In the genomic region with DNA sequence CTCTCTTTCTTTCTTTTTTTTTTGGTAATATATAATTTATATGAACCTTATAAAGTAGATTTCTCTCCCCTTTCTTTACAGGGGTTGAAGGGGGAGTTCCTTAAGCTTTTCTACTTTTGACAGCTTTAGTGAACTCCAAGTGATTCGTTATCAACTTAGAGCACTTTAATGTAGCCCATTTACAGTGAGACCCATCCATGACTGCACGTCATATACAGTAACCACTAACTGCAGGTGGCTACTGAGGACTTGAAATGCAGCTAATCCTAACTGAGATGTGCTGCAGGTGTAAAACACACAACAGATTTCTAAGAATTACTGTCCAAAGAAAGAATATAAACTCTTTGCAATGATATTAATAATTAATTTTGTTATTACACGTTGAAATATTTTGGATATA, we compare ENCODE assay signal across 8 cellular contexts. TPM values are rescaled to one million over a fixed set of nuclear protein-coding genes. Genes with fewer than 3 reads are reported as not detected.
DNase-seq lines count a peak whose midpoint lies in the region; ATAC-seq and TF ChIP-seq lines count a peak whose summit lies in the region.

No MANE protein-coding gene starts in this region.

- TF ChIP-seq CTCF in left ventricle myocardium inferior (IDR thresholded peaks at IDR 0.05; ENCODE audit: borderline replicate concordance) (no peak), left lung (IDR thresholded peaks at IDR 0.05) (no peak), vagina (IDR thresholded peaks at IDR 0.05) (no peak)
- TF ChIP-seq CTCF in activated CD8-positive, alpha-beta T cell treated with anti-CD3 and anti-CD28 coated beads for 36 hours (IDR thresholded peaks at IDR 0.05): no peak

- TF ChIP-seq POLR2A in vagina (IDR thresholded peaks at IDR 0.05): no peak

- no peak for DNase-seq in left ventricle myocardium inferior
- no peak for DNase-seq in cardiac septum (ENCODE audit: low spot score)
- no peak for DNase-seq in activated CD8-positive, alpha-beta T cell treated with anti-CD3 and anti-CD28 coated beads for 36 hours
- no peak for DNase-seq in left lung
- DNase-seq in vagina (ENCODE audit: extremely low spot score in 2 of 2): no peak
- no peak for DNase-seq in stimulated activated CD4-positive, alpha-beta T cell treated with anti-CD3 and anti-CD28 coated beads, Interleukin-4, amount 100 ng/mL, for 24 hours
- DNase-seq in NAMALWA (ENCODE audit: low spot score): no peak

- ATAC-seq in activated CD8-positive, alpha-beta T cell treated with anti-CD3 and anti-CD28 coated beads for 36 hours: no peak
- ATAC-seq in left lung: peak; percentile 39
- no peak for ATAC-seq in GM19397 (IDR thresholded peaks at IDR 0.05; ENCODE audit: unreplicated experiment)

- H3K9me3 ChIP-seq in left ventricle myocardium inferior (replicated peaks): no peaks in the 10 kb centered on the region
- no peaks in the 10 kb centered on the region for H3K9me3 ChIP-seq in left lung
- no peaks in the 10 kb centered on the region for H3K9me3 ChIP-seq in vagina

- H3K27me3 ChIP-seq in left ventricle myocardium inferior (ENCODE audit: low read depth) (peaks cover 8% of the 10 kb centered on the region), left lung (peaks cover 18 to 28% of the 10 kb centered on the region in 2 donors), vagina (no peaks in the 10 kb centered on the region)

- no peaks in the 10 kb centered on the region for H3K36me3 Mint-ChIP-seq in activated CD8-positive, alpha-beta T cell treated with anti-CD3 and anti-CD28 coated beads for 36 hours (ENCODE audit: low read depth)

- peaks cover 12% of the 10 kb centered on the region for H3K27me3 Mint-ChIP-seq in activated CD8-positive, alpha-beta T cell treated with anti-CD3 and anti-CD28 coated beads for 36 hours

- H3K36me3 ChIP-seq in left ventricle myocardium inferior (no peaks in the 10 kb centered on the region), left lung (no peaks in the 10 kb centered on the region), vagina (no peaks in the 10 kb centered on the region)

- intact Hi-C loops in left ventricle myocardium inferior (cut with micrococcal nuclease) (no loop called here), cardiac septum (cut with DNase I) (no loop called here), left lung (cut with DNase I) (no loop called here), vagina (cut with DNase I) (no loop called here)
- intact Hi-C loops in activated CD8-positive, alpha-beta T cell treated with anti-CD3 and anti-CD28 coated beads for 36 hours (cut with micrococcal nuclease): no loop called here

- CTCF ChIA-PET in activated CD8-positive, alpha-beta T cell treated with anti-CD3 and anti-CD28 coated beads for 36 hours (lab: Charles Lee): interaction anchor here (1.0 to 1.6 kb wide), 2 partner anchors 20 to 162 kb away, joined by 3 to 4 read pairs; no protein-coding TSS in a partner anchor

- POLR2A ChIA-PET in activated CD8-positive, alpha-beta T cell treated with anti-CD3 and anti-CD28 coated beads for 36 hours (lab: Charles Lee): no interaction called here

- H3K9me3 Mint-ChIP-seq in activated CD8-positive, alpha-beta T cell treated with anti-CD3 and anti-CD28 coated beads for 36 hours: no peaks in the 10 kb centered on the region

- peak overlapping the region; percentile 61 for H3K4me3 Mint-ChIP-seq in activated CD8-positive, alpha-beta T cell treated with anti-CD3 and anti-CD28 coated beads for 36 hours

- H3K4me1 ChIP-seq in left ventricle myocardium inferior: peaks cover 12% of the 10 kb centered on the region
- H3K4me1 ChIP-seq in left lung: no peaks in the 10 kb centered on the region
- H3K4me1 ChIP-seq in vagina: peaks cover 8% of the 10 kb centered on the region

- H3K4me3 ChIP-seq in left ventricle myocardium inferior: peak overlapping the region; percentile 69
- H3K4me3 ChIP-seq in left lung: peak overlapping the region; percentile 29 to 41
- H3K4me3 ChIP-seq in vagina: peak overlapping the region; percentile 30 to 32

- H3K27ac Mint-ChIP-seq in activated CD8-positive, alpha-beta T cell treated with anti-CD3 and anti-CD28 coated beads for 36 hours: no peak overlapping the region

- peaks cover 5% of the 10 kb centered on the region for H3K4me1 Mint-ChIP-seq in activated CD8-positive, alpha-beta T cell treated with anti-CD3 and anti-CD28 coated beads for 36 hours (ENCODE audit: low read depth)

- H3K27ac ChIP-seq in left ventricle myocardium inferior (replicated peaks) (no peak overlapping the region), left lung (no peak overlapping the region), vagina (no peak overlapping the region)

RNA-seq across cellular contexts. Expression of a gene that starts 0.6 kb away (rescaled TPM):
- total RNA-seq in left ventricle myocardium inferior: 0.22 TPM
- not detected for total RNA-seq in cardiac septum
- total RNA-seq in activated CD8-positive, alpha-beta T cell treated with anti-CD3 and anti-CD28 coated beads for 36 hours: not detected
- 1 to 10 TPM; 1.6 to 4.6 TPM for total RNA-seq in left lung
- total RNA-seq in vagina: 0.25 TPM

RNA-seq across cellular contexts. Expression of a gene that starts 0.7 kb away (rescaled TPM):
- total RNA-seq in left ventricle myocardium inferior (0.33 TPM), cardiac septum (not detected), left lung (1 to 10 TPM in 1 of 2 donors, not detected in 1; 5.4 TPM), vagina (not detected)
- total RNA-seq in activated CD8-positive, alpha-beta T cell treated with anti-CD3 and anti-CD28 coated beads for 36 hours: not detected
